8 cellular contexts compared by ENCODE assay signal in the genomic region with DNA sequence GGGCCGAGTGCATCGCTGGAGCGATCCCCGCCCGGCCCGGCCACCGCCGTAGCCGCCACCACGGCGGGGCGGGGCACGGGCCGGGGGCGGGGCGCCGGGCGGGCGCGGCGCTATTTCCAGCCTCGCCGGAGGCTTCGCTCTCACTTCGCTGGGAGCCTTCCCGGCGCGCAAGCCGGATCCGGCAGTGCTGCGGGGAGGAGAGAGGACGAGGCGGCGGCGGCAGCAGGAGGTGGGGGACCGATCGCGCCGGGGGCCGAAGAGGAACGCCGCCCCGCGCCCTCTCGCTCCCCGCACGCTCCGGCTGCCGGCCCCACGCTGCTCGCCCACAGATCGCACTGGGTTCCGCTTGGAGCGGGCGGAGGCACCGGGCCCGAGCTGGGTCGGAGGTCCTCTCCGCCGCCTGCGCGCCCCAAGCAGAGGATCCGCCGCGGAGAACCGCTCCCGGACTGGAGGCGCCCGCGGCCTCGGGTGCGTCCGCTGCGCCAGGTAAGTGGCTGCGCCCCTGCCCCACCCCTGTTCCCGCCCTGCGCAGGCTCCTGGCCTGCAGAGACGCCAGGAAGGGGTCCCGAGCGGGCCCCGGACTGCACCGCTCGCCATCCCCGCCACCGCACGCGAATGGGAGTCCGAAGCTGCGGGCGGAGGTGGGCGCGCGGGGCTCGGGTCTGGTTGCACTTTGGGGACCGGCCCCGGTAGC. TPM values are rescaled to one million over a fixed set of nuclear protein-coding genes. Genes with fewer than 3 reads are reported as not detected.
DNase-seq lines count a peak whose midpoint lies in the region; ATAC-seq, FAIRE-seq and TF ChIP-seq lines count a peak whose summit lies in the region.

A gene with protein sequence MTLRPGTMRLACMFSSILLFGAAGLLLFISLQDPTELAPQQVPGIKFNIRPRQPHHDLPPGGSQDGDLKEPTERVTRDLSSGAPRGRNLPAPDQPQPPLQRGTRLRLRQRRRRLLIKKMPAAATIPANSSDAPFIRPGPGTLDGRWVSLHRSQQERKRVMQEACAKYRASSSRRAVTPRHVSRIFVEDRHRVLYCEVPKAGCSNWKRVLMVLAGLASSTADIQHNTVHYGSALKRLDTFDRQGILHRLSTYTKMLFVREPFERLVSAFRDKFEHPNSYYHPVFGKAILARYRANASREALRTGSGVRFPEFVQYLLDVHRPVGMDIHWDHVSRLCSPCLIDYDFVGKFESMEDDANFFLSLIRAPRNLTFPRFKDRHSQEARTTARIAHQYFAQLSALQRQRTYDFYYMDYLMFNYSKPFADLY (plus strand): TSS at position 143 of the 694 bp plus-strand sequence. CDS start 67,309 bp downstream, outside the sequence.

- ATAC-seq in GM21786 (IDR thresholded peaks at IDR 0.05; ENCODE audit: unreplicated experiment) = no peak

- H3K9me3 ChIP-seq in HUES64 (ENCODE audit: insufficient read depth, low read depth, low read length) (no peaks in the 10 kb centered on the region), breast epithelium (no peaks in the 10 kb centered on the region)

- DNase-seq in AG04449 (ENCODE audit: low read depth, low spot score) (no peak), breast epithelium (ENCODE audit: low spot score in 2 of 2) (no peak), left kidney (ENCODE audit: low read depth, low spot score) (peak; percentile 78), urothelium cell line (ENCODE audit: low spot score) (peak; percentile 88), 8988T (no peak)
- no peak for DNase-seq in T-helper 2 cell treated with Interferon-gamma antibody and Interleukin-4, amounts not matched to agents 5 μg/mL and 100 μg/mL, for 36 hours (ENCODE audit: low spot score)

- H3K4me3 Mint-ChIP-seq in T-helper 2 cell treated with Interferon-gamma antibody and Interleukin-4, amounts not matched to agents 5 μg/mL and 100 μg/mL, for 36 hours = no peak within 1 kb of the TSS

- H3K36me3 Mint-ChIP-seq in T-helper 2 cell treated with Interferon-gamma antibody and Interleukin-4, amounts not matched to agents 5 μg/mL and 100 μg/mL, for 36 hours (ENCODE audit: low read depth) = no peaks in the 10 kb centered on the region

- H3K4me1 ChIP-seq in HUES64 (ENCODE audit: insufficient read depth, low read length) = peaks cover 7% of the 10 kb centered on the region
- peaks cover 0 to 10% of the 10 kb centered on the region in 2 donors for H3K4me1 ChIP-seq in breast epithelium

- H3K9ac ChIP-seq in HUES64 (ENCODE audit: low read depth, low read length) = peak within 1 kb of the TSS; percentile 56; the same call in 1 of the 2 replicates

- H3K4me3 ChIP-seq in AG04449 (ENCODE audit: low read depth, low read length) = peak within 1 kb of the TSS; percentile 15; the same call in 1 of the 2 replicates
- peak within 1 kb of the TSS; percentile 59 for H3K4me3 ChIP-seq in HUES64 (ENCODE audit: low read length)
- peak within 1 kb of the TSS; percentile 43 to 75 (median 54) for H3K4me3 ChIP-seq in breast epithelium

- WGBS in HUES64 = under 1% methylated on average over 96 of the region's 96 CpGs

- no peak within 1 kb of the TSS for H3K27ac Mint-ChIP-seq in T-helper 2 cell treated with Interferon-gamma antibody and Interleukin-4, amounts not matched to agents 5 μg/mL and 100 μg/mL, for 36 hours

- TF ChIP-seq POLR2A in breast epithelium (IDR thresholded peaks at IDR 0.05) = no peak

- peaks cover 35% of the 10 kb centered on the region for H3K27me3 Mint-ChIP-seq in T-helper 2 cell treated with Interferon-gamma antibody and Interleukin-4, amounts not matched to agents 5 μg/mL and 100 μg/mL, for 36 hours (ENCODE audit: low read depth)

- no peaks in the 10 kb centered on the region for H3K9me3 Mint-ChIP-seq in T-helper 2 cell treated with Interferon-gamma antibody and Interleukin-4, amounts not matched to agents 5 μg/mL and 100 μg/mL, for 36 hours

- CTCF ChIA-PET in AG04449 (lab: Yijun Ruan, JAX) = no interaction called here

- POLR2A ChIA-PET in AG04449 (lab: Yijun Ruan, JAX) = no interaction called here

- no peak for TF ChIP-seq CTCF in AG04449 (IDR thresholded peaks at IDR 0.05; ENCODE audit: insufficient read depth, low read length, missing control alignments)
- TF ChIP-seq CTCF in breast epithelium (IDR thresholded peaks at IDR 0.05) = no peak

- intact Hi-C loops in breast epithelium (cut with DNase I; ENCODE audit: low total_unique reads) = no loop called here

- no peaks in the 10 kb centered on the region for H3K36me3 ChIP-seq in HUES64 (ENCODE audit: insufficient read depth, low read length)
- H3K36me3 ChIP-seq in breast epithelium = no peaks in the 10 kb centered on the region

- H3K4me1 Mint-ChIP-seq in T-helper 2 cell treated with Interferon-gamma antibody and Interleukin-4, amounts not matched to agents 5 μg/mL and 100 μg/mL, for 36 hours (ENCODE audit: low read depth) = no peaks in the 10 kb centered on the region

- H3K27ac ChIP-seq in HUES64 (ENCODE audit: low read depth, low read length) (no peak within 1 kb of the TSS), breast epithelium (no peak within 1 kb of the TSS)

- peaks cover 69% of the 10 kb centered on the region for H3K27me3 ChIP-seq in HUES64 (ENCODE audit: insufficient read depth, low read length)
- H3K27me3 ChIP-seq in breast epithelium = peaks cover 0 to 82% of the 10 kb centered on the region in 2 donors

- no peak for FAIRE-seq in urothelium cell line (lab: Jason Lieb, UNC)

RNA-seq across cellular contexts. Expression of the gene that starts here (rescaled TPM):
- 5.7 TPM for polyA plus RNA-seq in HUES64 (2013, experiment 1 of 2)
- 7.7 TPM for polyA plus RNA-seq in HUES64 (2013, experiment 2 of 2)
- total RNA-seq in breast epithelium = 10 to 100 TPM in 1 of 3 donors, 1 to 10 TPM in 1, under 1 TPM in 1; 0.16 to 14.1 (median 1.6) TPM

Comparison
In these comparisons a context has a peak if more than half of its experiments do, and no peak if none do; other contexts are left out.
1. DNase-seq: peak in left kidney (single experiment) and urothelium cell line (single experiment); none in AG04449 (single experiment), breast epithelium (0 of 2), 8988T (single experiment) and T-helper 2 cell treated with Interferon-gamma antibody and Interleukin-4, amounts not matched to agents 5 μg/mL and 100 μg/mL, for 36 hours (single experiment).
2. Peak in every context shown above with its lines, with median percentiles within 50 percentile points of each other: H3K4me3 ChIP-seq.